ENCODE assay signal across 25 cellular contexts in the genomic region with DNA sequence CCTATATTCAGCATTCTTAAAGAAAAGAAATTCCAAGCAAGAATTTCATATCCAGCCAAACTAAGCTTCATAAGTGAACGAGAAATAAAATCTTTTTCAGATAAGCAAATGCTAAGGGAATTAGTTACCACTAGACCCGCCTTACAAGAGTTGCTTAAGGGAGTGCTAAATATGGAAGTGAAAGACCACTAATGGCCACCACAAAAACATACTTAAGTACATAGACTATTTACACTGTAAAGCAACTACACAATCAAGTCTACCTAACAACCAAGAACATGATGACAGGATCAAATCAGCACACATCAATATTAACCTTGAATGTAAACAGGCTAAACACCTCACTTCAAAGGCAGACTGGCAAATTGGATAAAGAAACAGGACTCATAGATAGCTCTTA. TPM values are rescaled to one million over a fixed set of nuclear protein-coding genes. Genes with fewer than 3 reads are reported as not detected.
DNase-seq lines count a peak whose midpoint lies in the region; ATAC-seq, FAIRE-seq and TF ChIP-seq lines count a peak whose summit lies in the region.
"Had no signal": no experiment of that assay in that cellular context is flagged by ENCODE, and none has a peak within 500 bp of the region (broad histone marks: within the 10 kb centered on the region; RNA-seq: fewer than 3 reads in every experiment).

No MANE protein-coding gene starts in this region.

- peaks cover 9% of the 10 kb centered on the region for H3K9me3 ChIP-seq in GM12878 (replicated peaks; ENCODE audit: control insufficient read depth, insufficient read depth, low read length)
- H3K9me3 ChIP-seq: BE2C had no signal

- BruUV-seq in GM12878 (replicated peaks; lab: Mats Ljungman, UMichigan) = no TSS peak

- in situ Hi-C loops in GM12878 (cut with MboI) = no loop called here

- H3K4me3 ChIP-seq in GM12865 (ENCODE audit: low read depth, low read length) = no peak overlapping the region
- H3K4me3 ChIP-seq in GM12878 = no peak overlapping the region
- H3K4me3 ChIP-seq: A549, BLaER1 had no signal

- ATAC-seq in GM12878 = peak; percentile 46; the same call in 1 of the 3 replicates
- ATAC-seq: A549 had no signal

- TF ChIP-seq RAD21 in GM12878 (IDR thresholded peaks at IDR 0.05; ENCODE audit: insufficient read depth, low read depth, low read length) = no peak

- TF ChIP-seq EP300 in GM12878 (IDR thresholded peaks at IDR 0.05; ENCODE audit: borderline replicate concordance in 1 of 2, control insufficient read depth in 1 of 2, low read depth in 2 of 2, low read length in 2 of 2) = no peak

- H3K9ac ChIP-seq in GM12878 (ENCODE audit: control insufficient read depth, insufficient read depth, low read length) = no peak overlapping the region
- H3K9ac ChIP-seq: BLaER1 had no signal

- WGBS in GM12878 (ENCODE audit: insufficient coverage, insufficient replicate concordance, low lambda C conversion rate, missing lambda C conversion rate) = 94% methylated on average over 2 of the region's 2 CpGs

- H3K4me1 ChIP-seq in GM12878 (ENCODE audit: control insufficient read depth, insufficient read depth, low read length) = 0 out of 2 replicates have a peak, but pooled peaks cover under 1% of the 10 kb centered on the region
- H3K4me1 ChIP-seq: A549, BE2C, BLaER1 had no signal

- intact Hi-C loops in GM12878 (cut with micrococcal nuclease; ENCODE audit: unreplicated experiment) = no loop called here

- CTCF ChIA-PET in GM12878 (lab: Yijun Ruan, JAX) = interaction anchor here (0.6 to 2.0 kb wide), 3 partner anchors 10 to 33 kb away, joined by 3 to 7 read pairs (median 3); no protein-coding TSS in a partner anchor

- no peak for FAIRE-seq in GM12878 (lab: Jason Lieb, UNC)

- H3K79me2 ChIP-seq in GM12878 (ENCODE audit: control insufficient read depth, insufficient read depth, low read length) = no peaks in the 10 kb centered on the region

- POLR2A ChIA-PET in GM12878 (lab: Charles Lee) = interaction anchor here (2.3 kb wide), 1 partner anchor 10 kb away, joined by 10 read pairs; no protein-coding TSS in a partner anchor

- H4K20me1 ChIP-seq in GM12878 (ENCODE audit: control insufficient read depth, insufficient read depth) = no peaks in the 10 kb centered on the region
- H4K20me1 ChIP-seq: BLaER1 had no signal

- H3K27ac ChIP-seq in GM12878 (ENCODE audit: control insufficient read depth, insufficient read depth) = no peak overlapping the region
- H3K27ac ChIP-seq: 22Rv1, A549, BLaER1 had no signal

- no peaks in the 10 kb centered on the region for H3K27me3 ChIP-seq in GM12878 (replicated peaks in 1 of 2; ENCODE audit: control insufficient read depth in 2 of 2, insufficient read depth in 2 of 2, low read length in 1 of 2)
- H3K27me3 ChIP-seq: BE2C, BLaER1 had no signal

- no peaks in the 10 kb centered on the region for H3K36me3 ChIP-seq in GM12878 (ENCODE audit: control insufficient read depth in 2 of 2, insufficient read depth in 2 of 2, low read length in 1 of 2)
- H3K36me3 ChIP-seq: BE2C, BLaER1 had no signal

- TF ChIP-seq POLR2A in GM12878 (IDR thresholded peaks at IDR 0.05; ENCODE audit: low read depth, low read length) = no peak

- SMC1A ChIA-PET in GM12878 (lab: Charles Lee; ENCODE audit: uncharacterized antibody, unreplicated experiment) = interaction anchor here (0.8 to 3.8 kb wide), 8 partner anchors 10 to 50 kb away, joined by 3 to 19 read pairs (median 8); no protein-coding TSS in a partner anchor

- DNase-seq in GM12865 (ENCODE audit: low read depth) (peak; percentile 27), MV-4-11 (lab: John Stamatoyannopoulos, UW) (peak; percentile 49), GM12878 (ENCODE audit: low read depth, low spot score) (no peak), LoVo (ENCODE audit: low spot score) (no peak), NCI-H1694 (lab: John Stamatoyannopoulos, UW) (no peak)
- DNase-seq: AML-193; BE2C; C1 segment of cervical spinal cord; CD4-positive, alpha-beta memory T cell; CD4-positive, CD25-positive, alpha-beta regulatory T cell; CD8-positive, alpha-beta memory T cell; COR-L47; DMS 273 treated with DMSO at 0.1 percent for 48 hours; DMS153; DMS53; DMS79; DND-41; EL; GDM1 had no signal

- RAD21 ChIA-PET in GM12878 (lab: Charles Lee; ENCODE audit: unreplicated experiment) = no interaction called here

- no peak overlapping the region for H3K4me2 ChIP-seq in GM12878 (ENCODE audit: control insufficient read depth, insufficient read depth)
- H3K4me2 ChIP-seq: A549, BLaER1 had no signal

- TF ChIP-seq CTCF in GM12865 (IDR thresholded peaks at IDR 0.05; ENCODE audit: insufficient read depth, low read depth, low read length, missing control alignments) = no peak
- no peak for TF ChIP-seq CTCF in GM12878 (IDR thresholded peaks at IDR 0.05 in 2 of 3, conservative IDR thresholded peaks at IDR 0.05 in 1 of 3; ENCODE audit: control insufficient read depth in 2 of 3, extremely low read depth in 1 of 3, insufficient read depth in 1 of 3, low read depth in 3 of 3, low read length in 3 of 3)

- no peak overlapping the region for H2AFZ ChIP-seq in GM12878 (ENCODE audit: control insufficient read depth, low read depth, low read length)

TF ChIP-seq in GM12878, 131 proteins besides CTCF, POLR2A, EP300 and RAD21:
- TF ChIP-seq FOXM1 (IDR thresholded peaks at IDR 0.05; ENCODE audit: low read depth, low read length) (no peak), MYB (IDR thresholded peaks at IDR 0.05; ENCODE audit: borderline replicate concordance, low read depth, low read length) (no peak), FOXK2 (IDR thresholded peaks at IDR 0.05) (no peak), STAT3 (IDR thresholded peaks at IDR 0.05; ENCODE audit: low read depth, low read length) (no peak), JUNB (IDR thresholded peaks at IDR 0.05) (no peak), KDM1A (IDR thresholded peaks at IDR 0.05; ENCODE audit: borderline replicate concordance) (no peak), YY1 (IDR thresholded peaks at IDR 0.05; ENCODE audit: low read depth, low read length) (no peak), CREM (IDR thresholded peaks at IDR 0.05; ENCODE audit: low read depth) (no peak), RUNX3 (IDR thresholded peaks at IDR 0.05; ENCODE audit: low read length) (no peak), CEBPB (IDR thresholded peaks at IDR 0.05; ENCODE audit: borderline replicate concordance in 1 of 2, low read depth in 2 of 2, low read length in 2 of 2) (no peak), BCL3 (IDR thresholded peaks at IDR 0.05; ENCODE audit: borderline replicate concordance, insufficient read depth, low read depth, low read length, poor library complexity, severe bottlenecking) (no peak), POU2F2 (IDR thresholded peaks at IDR 0.05; ENCODE audit: borderline replicate concordance, low read depth, low read length) (no peak), POLR2AphosphoS2 (IDR thresholded peaks at IDR 0.05; ENCODE audit: low read depth, low read length) (no peak), CHD1 (IDR thresholded peaks at IDR 0.05; ENCODE audit: low read depth, low read length) (no peak)
- TF ChIP-seq, protein P1, sequence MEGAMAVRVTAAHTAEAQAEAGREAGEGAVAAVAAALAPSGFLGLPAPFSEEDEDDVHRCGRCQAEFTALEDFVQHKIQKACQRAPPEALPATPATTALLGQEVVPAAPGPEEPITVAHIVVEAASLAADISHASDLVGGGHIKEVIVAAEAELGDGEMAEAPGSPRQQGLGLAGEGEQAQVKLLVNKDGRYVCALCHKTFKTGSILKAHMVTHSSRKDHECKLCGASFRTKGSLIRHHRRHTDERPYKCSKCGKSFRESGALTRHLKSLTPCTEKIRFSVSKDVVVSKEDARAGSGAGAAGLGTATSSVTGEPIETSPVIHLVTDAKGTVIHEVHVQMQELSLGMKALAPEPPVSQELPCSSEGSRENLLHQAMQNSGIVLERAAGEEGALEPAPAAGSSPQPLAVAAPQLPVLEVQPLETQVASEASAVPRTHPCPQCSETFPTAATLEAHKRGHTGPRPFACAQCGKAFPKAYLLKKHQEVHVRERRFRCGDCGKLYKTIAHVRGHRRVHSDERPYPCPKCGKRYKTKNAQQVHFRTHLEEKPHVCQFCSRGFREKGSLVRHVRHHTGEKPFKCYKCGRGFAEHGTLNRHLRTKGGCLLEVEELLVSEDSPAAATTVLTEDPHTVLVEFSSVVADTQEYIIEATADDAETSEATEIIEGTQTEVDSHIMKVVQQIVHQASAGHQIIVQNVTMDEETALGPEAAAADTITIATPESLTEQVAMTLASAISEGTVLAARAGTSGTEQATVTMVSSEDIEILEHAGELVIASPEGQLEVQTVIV (IDR thresholded peaks at IDR 0.05; ENCODE audit: borderline replicate concordance, partially characterized antibody) = no peak

RNA-seq across cellular contexts. Expression of gene NME8, which starts 42.2 kb away (rescaled TPM):
- 0.52 and 0.61 TPM in 2 replicates for total RNA-seq in GM12878 (2013; cell fraction: nucleolus; rRNA removed)
- 0.17 and 0.60 TPM in 2 replicates for total RNA-seq in GM12878 (2014; rRNA removed)
- 0.32 and 0.54 TPM in 2 replicates for total RNA-seq in GM12878 (2014; rRNA removed; fragmentation: Illumina TruSeq; extraction: Trizol)
- 0.51 TPM in 1 of 2 replicates, not detected in the other for total RNA-seq in GM12878 (2021)
- polyA plus RNA-seq in GM12878 (2011; ENCODE audit: low read depth) = 0.21 TPM
- 3.5 and 5.5 TPM in 2 replicates for polyA plus RNA-seq in GM12878 (2011; rRNA removed)
- 0.55 and 0.58 TPM in 2 replicates for polyA plus RNA-seq in GM12878 (2011; cell fraction: cytosol; rRNA removed)
- polyA plus RNA-seq in GM12878 (2011; cell fraction: nucleus; rRNA removed) = 4.8 and 5.3 TPM in 2 replicates
- 2.3 and 2.8 TPM in 2 replicates for polyA plus RNA-seq in GM12878 (2012)
- polyA plus RNA-seq in GM12878 (2014; fragmentation: Illumina TruSeq; extraction: Trizol) = 0.30 and 0.62 TPM in 2 replicates
- under 1 TPM; 0.51 to 0.69 TPM for polyA plus RNA-seq in GM12878 (2014; fragmentation: Nextera tagmentation; extraction: Ambion mirVana)
- polyA plus RNA-seq in GM12878 (2014; rRNA removed) = 0.03 and 0.58 TPM in 2 replicates
- polyA plus RNA-seq in GM12878 (2016; fragmentation: Nextera tagmentation; extraction: Ambion mirVana) = not detected
- polyA minus RNA-seq in GM12878 (2011; rRNA and poly(A)+ RNA removed) = 0.21 and 0.29 TPM in 2 replicates
- polyA minus RNA-seq in GM12878 (2011; cell fraction: cytosol; rRNA and poly(A)+ RNA removed) = not detected in 2 replicates
- polyA minus RNA-seq in GM12878 (2011; cell fraction: nucleus; rRNA and poly(A)+ RNA removed) = 0.24 and 0.48 TPM in 2 replicates
- total RNA-seq: A172; CD4-positive, alpha-beta memory T cell; CD4-positive, CD25-positive, alpha-beta regulatory T cell; CD8-positive, alpha-beta memory T cell; Daoy; G401 had no signal
- polyA plus RNA-seq: A549; CD4-positive, alpha-beta memory T cell; CD4-positive, CD25-positive, alpha-beta regulatory T cell; CD8-positive, alpha-beta memory T cell had no signal

Comparison
In these comparisons a context has a peak if more than half of its experiments do, and no peak if none do; other contexts are left out.
1. DNase-seq: peak in GM12865 (single experiment) and MV-4-11 (single experiment); none in GM12878 (single experiment), LoVo (single experiment) and NCI-H1694 (single experiment).